ENCODE assay signal across 11 cellular contexts in genomic region chr13:99178636-99179035, GRCh38. TPM values are rescaled to one million over a fixed set of nuclear protein-coding genes. Genes with fewer than 3 reads are reported as not detected.
DNase-seq lines count a peak whose midpoint lies in the region; ATAC-seq and TF ChIP-seq lines count a peak whose summit lies in the region.
"Had no signal": no experiment of that assay in that cellular context is flagged by ENCODE, and none has a peak within 500 bp of the region (broad histone marks: within the 10 kb centered on the region; RNA-seq: fewer than 3 reads in every experiment).

No MANE protein-coding gene starts in this region.

- ATAC-seq in GM21619 (IDR thresholded peaks at IDR 0.05; ENCODE audit: unreplicated experiment) (peak; percentile 67), left ventricle myocardium superior (peak; percentile 49), HG03196 (IDR thresholded peaks at IDR 0.05; ENCODE audit: unreplicated experiment) (no peak)

- TF ChIP-seq CTCF in GM12865 (IDR thresholded peaks at IDR 0.05; ENCODE audit: insufficient read depth, low read depth, low read length, missing control alignments) = no peak

- intact Hi-C loops in left ventricle myocardium superior (cut with micrococcal nuclease) = loop anchor here (5.0 kb wide), 1 partner anchor 259 kb away; no protein-coding TSS in a partner anchor

- peak; percentile 72 for DNase-seq in GM12865 (ENCODE audit: low read depth)
- DNase-seq in NOMO-1 treated with dmso at 0.1 percent for 144 hours (lab: John Stamatoyannopoulos, UW; ENCODE audit: unreplicated experiment) = peak; percentile 40
- DNase-seq in left ventricle myocardium superior = peak; percentile 58
- DNase-seq in NCI-H82 treated with DMSO at 0.1 percent for 48 hours (lab: John Stamatoyannopoulos, UW; ENCODE audit: unreplicated experiment) = no peak
- DNase-seq in pons (ENCODE audit: low spot score) = no peak
- DNase-seq in SKM-1 (lab: John Stamatoyannopoulos, UW; ENCODE audit: unreplicated experiment) = no peak
- DNase-seq: DMS153, NCI-H1417 had no signal

- H3K4me3 ChIP-seq in GM12865 (ENCODE audit: low read depth, low read length) = no peak overlapping the region
- H3K4me3 ChIP-seq: suprapubic skin had no signal

RNA-seq across cellular contexts. Expression of gene UBAC2, which starts 22.0 kb away (rescaled TPM):
- total RNA-seq in left ventricle myocardium superior = 36.3 TPM

Comparison
In these comparisons a context has a peak if more than half of its experiments do, and no peak if none do; other contexts are left out.
1. DNase-seq: peak in GM12865 (single experiment), NOMO-1 treated with dmso at 0.1 percent for 144 hours (single experiment) and left ventricle myocardium superior (single experiment); none in NCI-H82 treated with DMSO at 0.1 percent for 48 hours (single experiment), pons (single experiment) and SKM-1 (single experiment).